Comparison of ENCODE assay signal across 23 cellular contexts in the genomic region with DNA sequence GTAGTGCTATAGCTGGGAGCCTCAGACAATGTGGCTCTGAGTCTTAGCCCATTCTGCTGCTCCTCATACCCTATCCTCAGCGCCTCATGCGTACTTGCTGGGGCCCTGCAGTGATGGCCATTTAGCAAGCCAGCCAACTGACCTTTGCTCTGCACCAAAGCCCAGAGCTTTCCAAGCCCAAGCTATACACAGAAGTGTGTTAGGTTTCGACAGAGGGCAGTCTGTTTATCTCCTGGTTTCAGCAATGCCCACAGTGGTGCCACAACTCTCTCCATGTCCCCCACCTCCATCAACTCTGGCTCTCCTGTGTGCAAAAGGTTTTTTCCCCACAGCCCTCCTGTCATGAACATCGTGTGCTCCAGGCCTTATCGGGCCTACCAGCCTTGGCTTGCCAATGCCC.
"Had no signal": no experiment of that assay in that cellular context is flagged by ENCODE, and none has a peak within 500 bp of the region (broad histone marks: within the 10 kb centered on the region; RNA-seq: fewer than 3 reads in every experiment).

No MANE protein-coding gene starts in this region.

- H3K4me1 ChIP-seq: esophagus squamous epithelium, prostate gland, right atrium auricular region, sigmoid colon, spleen, testis, tibial artery had no signal

- H3K4me3 Mint-ChIP-seq: effector memory CD8-positive, alpha-beta T cell; mesothelial cell of epicardium; naive B cell; natural killer cell treated with Interleukin-12 subunit alpha and Interleukin-12 subunit beta and Interleukin-15 and Interleukin-18, amount 100 ng/mL, for 72 hours; stimulated activated memory B cell treated with anti-CD40 and anti-IgM and Interleukin-4, amounts not matched to agents 10 μg/mL and 1 μg/mL and 100 μg/mL, for 72 hours; type B pancreatic cell had no signal

- H3K27me3 Mint-ChIP-seq: effector memory CD8-positive, alpha-beta T cell; naive B cell; natural killer cell treated with Interleukin-12 subunit alpha and Interleukin-12 subunit beta and Interleukin-15 and Interleukin-18, amount 100 ng/mL, for 72 hours; stimulated activated memory B cell treated with anti-CD40 and anti-IgM and Interleukin-4, amounts not matched to agents 10 μg/mL and 1 μg/mL and 100 μg/mL, for 72 hours; type B pancreatic cell had no signal

- H3K9me3 Mint-ChIP-seq: effector memory CD8-positive, alpha-beta T cell; naive B cell; natural killer cell treated with Interleukin-12 subunit alpha and Interleukin-12 subunit beta and Interleukin-15 and Interleukin-18, amount 100 ng/mL, for 72 hours; stimulated activated memory B cell treated with anti-CD40 and anti-IgM and Interleukin-4, amounts not matched to agents 10 μg/mL and 1 μg/mL and 100 μg/mL, for 72 hours; type B pancreatic cell had no signal

- H3K27ac Mint-ChIP-seq: mesothelial cell of epicardium; natural killer cell treated with Interleukin-12 subunit alpha and Interleukin-12 subunit beta and Interleukin-15 and Interleukin-18, amount 100 ng/mL, for 72 hours; stimulated activated memory B cell treated with anti-CD40 and anti-IgM and Interleukin-4, amounts not matched to agents 10 μg/mL and 1 μg/mL and 100 μg/mL, for 72 hours; type B pancreatic cell had no signal

- DNase-seq: cortex of kidney; effector memory CD8-positive, alpha-beta T cell; erythroblast; esophagus squamous epithelium; foreskin melanocyte; glutamatergic neuron; mesenchymal stem cell; mucosa of descending colon; naive B cell; nucleus accumbens; sigmoid colon; spleen; stimulated activated CD4-positive, alpha-beta T cell treated with anti-CD3 and anti-CD28 coated beads, Interleukin-4, amount 100 ng/mL, for 4 hours; stimulated activated naive CD8-positive, alpha-beta T cell treated with anti-CD3 and anti-CD28 coated beads, Interleukin-15, Interleukin-2, amounts not matched to agents 100 U/mL and 50 U/mL, for 24 hours; substantia nigra; testis; tibial artery had no signal

- H3K27ac ChIP-seq: esophagus squamous epithelium, prostate gland, right atrium auricular region, sigmoid colon, spleen, testis, tibial artery had no signal

- H3K9me3 ChIP-seq: esophagus squamous epithelium, mucosa of descending colon, prostate gland, right atrium auricular region, sigmoid colon, spleen, testis, tibial artery had no signal

- H3K27me3 ChIP-seq: esophagus squamous epithelium, right atrium auricular region, sigmoid colon, spleen, testis, tibial artery had no signal

- ATAC-seq: effector memory CD8-positive, alpha-beta T cell; mucosa of descending colon; natural killer cell treated with Interleukin-12 subunit alpha and Interleukin-12 subunit beta and Interleukin-15 and Interleukin-18, amount 100 ng/mL, for 72 hours; stimulated activated memory B cell treated with anti-CD40 and anti-IgM and Interleukin-4, amounts not matched to agents 10 μg/mL and 1 μg/mL and 100 μg/mL, for 72 hours; stimulated activated naive CD8-positive, alpha-beta T cell treated with anti-CD3 and anti-CD28 coated beads, Interleukin-15, Interleukin-2, amounts not matched to agents 100 U/mL and 50 U/mL, for 24 hours had no signal

- H3K4me1 Mint-ChIP-seq: mesothelial cell of epicardium; naive B cell; stimulated activated memory B cell treated with anti-CD40 and anti-IgM and Interleukin-4, amounts not matched to agents 10 μg/mL and 1 μg/mL and 100 μg/mL, for 72 hours had no signal
